ENCODE assay signal across 8 cellular contexts in the genomic region with DNA sequence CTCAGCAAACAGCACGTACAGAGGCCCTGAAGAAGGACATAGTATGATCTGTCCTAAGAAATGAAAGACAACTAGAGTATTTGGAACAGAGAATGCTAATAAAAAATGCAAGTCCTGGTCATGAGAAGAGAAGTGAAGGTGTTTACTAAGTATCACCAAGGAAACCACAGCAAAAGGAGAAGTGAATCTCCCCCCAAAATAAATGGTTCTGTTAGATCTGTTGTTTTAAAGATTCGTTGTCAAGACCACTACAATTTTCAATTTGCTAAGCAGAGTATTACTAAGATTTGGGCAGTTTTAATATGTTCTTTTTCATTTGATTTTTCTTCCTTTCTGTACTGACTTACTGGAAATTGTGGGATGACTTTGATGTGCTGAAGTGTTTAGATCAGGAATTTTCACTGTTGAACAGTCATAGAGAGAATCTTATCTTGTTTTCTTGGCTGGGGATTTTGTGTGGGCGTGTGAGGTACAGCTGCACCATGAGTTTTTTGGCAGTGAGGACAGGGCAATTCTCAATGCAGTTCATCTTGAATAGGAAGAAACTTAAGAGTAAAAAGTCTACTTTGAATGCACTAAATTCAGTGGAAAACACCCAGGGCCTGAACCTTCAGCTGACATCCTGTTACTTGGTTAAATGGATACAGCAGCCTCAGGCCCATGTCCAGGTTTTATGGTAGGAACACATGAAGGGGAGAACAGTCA.
DNase-seq lines count a peak whose midpoint lies in the region; ATAC-seq lines count a peak whose summit lies in the region.

No MANE protein-coding gene starts in this region.

- DNase-seq in Right ventricle myocardium superior (no peak), cardiac septum (ENCODE audit: low spot score) (no peak), OCI-M1 (lab: John Stamatoyannopoulos, UW) (peak; percentile 82), fibroblast of peridontal ligament (ENCODE audit: extremely low read depth) (peak; percentile 44), NCI-H1417 treated with DMSO at 0.1 percent for 48 hours (lab: John Stamatoyannopoulos, UW) (no peak)
- peak; percentile 51 for DNase-seq in stimulated activated CD8-positive, alpha-beta memory T cell treated with anti-CD3 and anti-CD28 coated beads, Interleukin-4, amount 100 ng/mL, for 48 hours
- no peak for DNase-seq in activated CD4-positive, CD25-positive, alpha-beta regulatory T cell treated with anti-CD3 and anti-CD28 coated beads, Interleukin-2, amount 50 U/mL, for 72 hours

- ATAC-seq in Right ventricle myocardium superior (ENCODE audit: poor library complexity) (peak; percentile 94), HG02840 (IDR thresholded peaks at IDR 0.05; ENCODE audit: low FRiP score, unreplicated experiment) (peak; percentile 91)

- intact Hi-C loops in Right ventricle myocardium superior (cut with DNase I) = no loop called here
- intact Hi-C loops in cardiac septum (cut with DNase I) = loop anchor here (5.0 to 10.0 kb wide), 3 partner anchors 131 to 408 kb away; partner anchors contain the start of genes STIM2 and TBC1D19

Comparison
In these comparisons a context has a peak if more than half of its experiments do, and no peak if none do; other contexts are left out.
1. DNase-seq: peak in OCI-M1 (single experiment), fibroblast of peridontal ligament (single experiment) and stimulated activated CD8-positive, alpha-beta memory T cell treated with anti-CD3 and anti-CD28 coated beads, Interleukin-4, amount 100 ng/mL, for 48 hours (single experiment); none in Right ventricle myocardium superior (single experiment), cardiac septum (single experiment), NCI-H1417 treated with DMSO at 0.1 percent for 48 hours (single experiment) and activated CD4-positive, CD25-positive, alpha-beta regulatory T cell treated with anti-CD3 and anti-CD28 coated beads, Interleukin-2, amount 50 U/mL, for 72 hours (single experiment).